ENCODE assay signal across 8 cellular contexts in genomic region chr1:214551052-214551435, GRCh38. TPM values are rescaled to one million over a fixed set of nuclear protein-coding genes. Genes with fewer than 3 reads are reported as not detected.
DNase-seq lines count a peak whose midpoint lies in the region; ATAC-seq, FAIRE-seq and TF ChIP-seq lines count a peak whose summit lies in the region.

No MANE protein-coding gene starts in this region.

- intact Hi-C loops in posterior vena cava (cut with DNase I): loop anchor here in 1 of 2 donors (10.0 kb wide), 1 partner anchor 136 kb away; no protein-coding TSS in a partner anchor

- ATAC-seq in GM21723 (IDR thresholded peaks at IDR 0.05; ENCODE audit: unreplicated experiment) (peak; percentile 11), gastroesophageal sphincter (peak; percentile 16)

- peak overlapping the region; percentile 63 to 82 for H3K4me3 ChIP-seq in gastroesophageal sphincter

- DNase-seq in A172 (ENCODE audit: low spot score): peak; percentile 28
- peak; percentile 86 for DNase-seq in posterior vena cava (ENCODE audit: low spot score)
- DNase-seq in kidney glomerular epithelial cell (lab: John Stamatoyannopoulos, UW): no peak
- no peak for DNase-seq in NCI-H1417 treated with DMSO at 0.1 percent for 48 hours (lab: John Stamatoyannopoulos, UW)
- DNase-seq in D721Med (ENCODE audit: insufficient read length, low spot score): no peak

- FAIRE-seq in D721Med (lab: Jason Lieb, UNC): no peak

- no peaks in the 10 kb centered on the region for H3K36me3 ChIP-seq in gastroesophageal sphincter

- H3K27me3 ChIP-seq in gastroesophageal sphincter: no peaks in the 10 kb centered on the region

- peak overlapping the region; percentile 92 for H3K27ac ChIP-seq in VCaP
- H3K27ac ChIP-seq in gastroesophageal sphincter: peak overlapping the region; percentile 90 to 97 (median 95)

- no peaks in the 10 kb centered on the region for H3K9me3 ChIP-seq in gastroesophageal sphincter

- H3K4me1 ChIP-seq in gastroesophageal sphincter: peaks cover 0 to 53% (median 0%) of the 10 kb centered on the region in 3 donors

- WGBS in gastroesophageal sphincter (ENCODE audit: low coverage in 1 of 2), 2 donors: 0% methylated on average over 4 to 7 of the region's 42 CpGs

- no peak for TF ChIP-seq EP300 in gastroesophageal sphincter (IDR thresholded peaks at IDR 0.05)

- TF ChIP-seq CTCF in VCaP (conservative IDR thresholded peaks at IDR 0.05) (no peak), gastroesophageal sphincter (IDR thresholded peaks at IDR 0.05) (no peak), D721Med (IDR thresholded peaks at IDR 0.05; ENCODE audit: insufficient read depth, missing control alignments) (no peak)

- TF ChIP-seq POLR2A in gastroesophageal sphincter (IDR thresholded peaks at IDR 0.05): no peak

RNA-seq across cellular contexts. Expression of gene PTPN14, which starts 0.4 kb away (rescaled TPM):
- total RNA-seq in A172 (2014; rRNA removed; shearing (Covaris generic)): 42.8 and 46.0 TPM in 2 replicates
- total RNA-seq in gastroesophageal sphincter (10 to 100 TPM; 38.9 to 96.8 (median 75.4) TPM), posterior vena cava (10 to 100 TPM; 36.9 to 51.5 TPM)

RNA-seq across cellular contexts. Expression of gene CENPF, which starts 52.0 kb away (rescaled TPM):
- 149 and 175 TPM in 2 replicates for total RNA-seq in A172 (2014; rRNA removed; shearing (Covaris generic))
- 10 to 100 TPM in 1 of 4 donors, under 1 TPM in 3; 0.31 to 18.4 (median 0.66) TPM for total RNA-seq in gastroesophageal sphincter
- 1 to 10 TPM in 1 of 2 donors, under 1 TPM in 1; 0.52 to 1.3 TPM for total RNA-seq in posterior vena cava

Comparison
In these comparisons a context has a peak if more than half of its experiments do, and no peak if none do; other contexts are left out.
1. DNase-seq: peak in A172 (single experiment) and posterior vena cava (single experiment); none in kidney glomerular epithelial cell (single experiment), NCI-H1417 treated with DMSO at 0.1 percent for 48 hours (single experiment) and D721Med (single experiment).